Comparison of ENCODE assay signal across 1 cellular context in the genomic region with DNA sequence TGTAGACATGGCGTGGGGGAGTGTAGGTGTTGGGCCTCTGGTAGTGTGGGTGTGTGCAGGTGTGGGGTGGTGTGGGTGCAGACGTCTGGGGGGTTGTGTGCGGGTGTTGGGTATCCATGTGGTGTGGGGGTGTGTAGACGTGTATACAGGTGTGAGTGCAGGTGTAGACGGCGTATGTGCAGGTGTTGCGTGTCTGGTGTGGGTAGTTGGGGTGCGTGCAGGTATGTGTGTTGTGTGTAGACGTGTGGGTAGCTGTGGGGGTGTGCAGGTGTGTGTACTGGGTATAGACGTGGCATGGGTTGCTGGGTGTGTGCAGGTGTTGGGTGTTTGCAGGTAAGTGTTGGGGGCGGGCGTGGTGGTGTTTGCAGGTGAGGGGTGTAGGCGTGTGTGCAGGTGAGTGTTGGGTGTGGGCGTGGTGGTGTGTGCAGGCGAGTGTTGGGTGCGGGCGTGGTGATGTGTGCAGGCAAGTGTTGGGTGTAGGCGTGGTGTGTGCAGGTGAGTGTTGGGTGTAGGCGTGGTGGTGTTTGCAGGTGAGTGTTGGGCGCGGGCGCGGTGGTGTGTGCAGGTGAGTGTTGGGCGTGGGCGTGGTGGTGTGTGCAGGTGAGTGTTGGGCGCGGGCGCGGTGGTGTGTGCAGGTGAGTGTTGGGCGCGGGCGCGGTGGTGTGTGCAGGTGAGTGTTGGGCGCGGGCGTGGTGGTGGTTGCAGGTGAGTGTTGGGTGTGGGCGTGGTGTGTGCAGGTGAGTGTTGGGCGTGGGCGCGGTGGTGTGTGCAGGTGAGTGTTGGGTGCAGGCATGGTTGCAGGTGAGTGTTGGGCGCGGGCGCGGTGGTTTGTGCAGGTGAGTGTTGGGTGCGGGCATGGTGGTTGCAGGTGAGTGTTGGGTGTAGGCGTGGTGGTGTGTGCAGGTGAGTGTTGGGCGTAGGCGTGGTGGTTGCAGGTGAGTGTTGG.
TF ChIP-seq lines count a peak whose summit lies in the region.

No MANE protein-coding gene starts in this region.

TF ChIP-seq in K562, 482 proteins besides CTCF, POLR2A, EP300 and RAD21:
- TF ChIP-seq KAT2B (IDR thresholded peaks at IDR 0.05; ENCODE audit: low read depth, low read length) (no peak), SUPT5H (IDR thresholded peaks at IDR 0.05) (peak; percentile 51; the same call in 1 of the 2 replicates), RBM22 (IDR thresholded peaks at IDR 0.05; ENCODE audit: low read depth, low read length, poor library complexity, severe bottlenecking) (peak; percentile 62), POLR2G (IDR thresholded peaks at IDR 0.05; ENCODE audit: low read depth, low read length) (peak; percentile 59), HNRNPL (IDR thresholded peaks at IDR 0.05; ENCODE audit: low read depth, low read length) (peak; percentile 92), ZNF76 (CRISPR knock-in tag; IDR thresholded peaks at IDR 0.05; ENCODE audit: borderline replicate concordance) (no peak)
- TF ChIP-seq, protein P1, sequence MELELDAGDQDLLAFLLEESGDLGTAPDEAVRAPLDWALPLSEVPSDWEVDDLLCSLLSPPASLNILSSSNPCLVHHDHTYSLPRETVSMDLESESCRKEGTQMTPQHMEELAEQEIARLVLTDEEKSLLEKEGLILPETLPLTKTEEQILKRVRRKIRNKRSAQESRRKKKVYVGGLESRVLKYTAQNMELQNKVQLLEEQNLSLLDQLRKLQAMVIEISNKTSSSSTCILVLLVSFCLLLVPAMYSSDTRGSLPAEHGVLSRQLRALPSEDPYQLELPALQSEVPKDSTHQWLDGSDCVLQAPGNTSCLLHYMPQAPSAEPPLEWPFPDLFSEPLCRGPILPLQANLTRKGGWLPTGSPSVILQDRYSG (tag; conservative IDR thresholded peaks at IDR 0.05; ENCODE audit: low read depth), result no peak
- TF ChIP-seq, protein P2, sequence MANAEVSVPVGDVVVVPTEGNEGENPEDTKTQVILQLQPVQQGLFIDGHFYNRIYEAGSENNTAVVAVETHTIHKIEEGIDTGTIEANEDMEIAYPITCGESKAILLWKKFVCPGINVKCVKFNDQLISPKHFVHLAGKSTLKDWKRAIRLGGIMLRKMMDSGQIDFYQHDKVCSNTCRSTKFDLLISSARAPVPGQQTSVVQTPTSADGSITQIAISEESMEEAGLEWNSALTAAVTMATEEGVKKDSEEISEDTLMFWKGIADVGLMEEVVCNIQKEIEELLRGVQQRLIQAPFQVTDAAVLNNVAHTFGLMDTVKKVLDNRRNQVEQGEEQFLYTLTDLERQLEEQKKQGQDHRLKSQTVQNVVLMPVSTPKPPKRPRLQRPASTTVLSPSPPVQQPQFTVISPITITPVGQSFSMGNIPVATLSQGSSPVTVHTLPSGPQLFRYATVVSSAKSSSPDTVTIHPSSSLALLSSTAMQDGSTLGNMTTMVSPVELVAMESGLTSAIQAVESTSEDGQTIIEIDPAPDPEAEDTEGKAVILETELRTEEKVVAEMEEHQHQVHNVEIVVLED (CRISPR knock-in tag; IDR thresholded peaks at IDR 0.05), result no peak
